Comparison of ENCODE assay signal across 1 cellular context in the genomic region with DNA sequence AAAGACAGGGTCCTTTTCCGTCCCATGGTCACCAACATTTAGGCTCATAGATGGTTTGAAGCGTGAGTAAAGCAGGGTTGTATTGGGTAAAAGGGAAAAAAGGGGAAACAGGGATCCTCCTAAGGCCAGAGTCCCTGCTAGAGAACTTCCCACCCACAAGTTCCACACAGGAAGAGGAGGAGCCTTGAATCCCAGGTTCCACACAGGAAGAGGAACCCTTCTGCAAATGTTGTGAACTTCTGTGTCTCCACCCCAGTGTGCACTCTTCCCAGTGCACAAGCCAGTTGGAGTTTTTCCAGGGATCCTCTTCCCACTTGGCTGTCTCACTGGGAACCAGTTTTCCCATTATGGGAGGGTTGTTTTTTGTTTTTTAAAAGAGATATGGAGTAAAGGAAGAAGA.
TF ChIP-seq lines count a peak whose summit lies in the region.

No MANE protein-coding gene starts in this region.

TF ChIP-seq in liver, 16 proteins besides CTCF, POLR2A, EP300 and RAD21 (continued from another document):
- TF ChIP-seq, protein P1, sequence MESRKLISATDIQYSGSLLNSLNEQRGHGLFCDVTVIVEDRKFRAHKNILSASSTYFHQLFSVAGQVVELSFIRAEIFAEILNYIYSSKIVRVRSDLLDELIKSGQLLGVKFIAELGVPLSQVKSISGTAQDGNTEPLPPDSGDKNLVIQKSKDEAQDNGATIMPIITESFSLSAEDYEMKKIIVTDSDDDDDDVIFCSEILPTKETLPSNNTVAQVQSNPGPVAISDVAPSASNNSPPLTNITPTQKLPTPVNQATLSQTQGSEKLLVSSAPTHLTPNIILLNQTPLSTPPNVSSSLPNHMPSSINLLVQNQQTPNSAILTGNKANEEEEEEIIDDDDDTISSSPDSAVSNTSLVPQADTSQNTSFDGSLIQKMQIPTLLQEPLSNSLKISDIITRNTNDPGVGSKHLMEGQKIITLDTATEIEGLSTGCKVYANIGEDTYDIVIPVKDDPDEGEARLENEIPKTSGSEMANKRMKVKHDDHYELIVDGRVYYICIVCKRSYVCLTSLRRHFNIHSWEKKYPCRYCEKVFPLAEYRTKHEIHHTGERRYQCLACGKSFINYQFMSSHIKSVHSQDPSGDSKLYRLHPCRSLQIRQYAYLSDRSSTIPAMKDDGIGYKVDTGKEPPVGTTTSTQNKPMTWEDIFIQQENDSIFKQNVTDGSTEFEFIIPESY (IDR thresholded peaks at IDR 0.05): peak; percentile 64
- peak; percentile 64 for TF ChIP-seq MAX (IDR thresholded peaks at IDR 0.05)
